Comparison of ENCODE assay signal across 23 cellular contexts in the genomic region with DNA sequence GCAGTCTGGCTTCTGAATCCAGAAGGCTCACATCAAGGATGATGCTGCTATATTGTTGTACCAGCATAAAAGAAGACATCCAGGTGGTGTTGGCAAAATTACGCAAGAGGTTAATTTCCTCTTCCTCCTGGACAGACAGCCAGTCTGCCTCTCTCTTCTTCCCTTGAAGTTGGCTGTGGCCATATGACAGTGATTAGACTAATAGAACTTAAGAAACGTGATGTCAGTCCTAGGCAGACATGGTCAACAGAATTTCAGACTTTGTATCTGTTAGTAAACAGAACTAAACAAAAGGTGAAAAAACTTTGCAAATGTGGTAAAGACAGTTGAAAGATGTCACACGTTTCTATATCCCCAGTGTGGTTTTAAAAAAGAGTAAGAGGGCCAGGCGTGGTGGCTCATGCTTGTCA.
"Had no signal": no experiment of that assay in that cellular context is flagged by ENCODE, and none has a peak within 500 bp of the region (broad histone marks: within the 10 kb centered on the region; RNA-seq: fewer than 3 reads in every experiment).

No MANE protein-coding gene starts in this region.

- H3K4me3 ChIP-seq: body of pancreas, cardiac muscle cell, lower lobe of right lung, mucosa of descending colon, sigmoid colon, smooth muscle cell, stomach, suprapubic skin, transverse colon, vagina had no signal

- H3K27me3 ChIP-seq: body of pancreas, cardiac muscle cell, foreskin keratinocyte, sigmoid colon, stomach, suprapubic skin, transverse colon, vagina had no signal

- H3K4me1 ChIP-seq: body of pancreas, foreskin keratinocyte, lower lobe of right lung, suprapubic skin, transverse colon, vagina had no signal

- H3K36me3 Mint-ChIP-seq: activated CD4-positive, alpha-beta memory T cell treated with anti-CD3 and anti-CD28 coated beads for 36 hours; stimulated activated memory B cell treated with anti-CD40 and anti-IgM and Interleukin-4, amounts not matched to agents 10 μg/mL and 1 μg/mL and 100 μg/mL, for 72 hours had no signal

- H3K4me1 Mint-ChIP-seq: activated B cell treated with CpG ODN at 0.5 μM for 24 hours; stimulated activated memory B cell treated with anti-CD40 and anti-IgM and Interleukin-4, amounts not matched to agents 10 μg/mL and 1 μg/mL and 100 μg/mL, for 72 hours had no signal

- H3K4me2 ChIP-seq: smooth muscle cell had no signal

- H3K36me3 ChIP-seq: cardiac muscle cell, lower lobe of right lung, sigmoid colon, stomach, suprapubic skin, transverse colon, vagina had no signal

- H3K27ac Mint-ChIP-seq: activated B cell treated with CpG ODN at 0.5 μM for 24 hours; activated CD4-positive, alpha-beta memory T cell treated with anti-CD3 and anti-CD28 coated beads for 36 hours; activated CD4-positive, alpha-beta T cell treated with anti-CD3 and anti-CD28 coated beads for 36 hours; activated naive CD4-positive, alpha-beta T cell treated with anti-CD3 and anti-CD28 coated beads for 36 hours; stimulated activated memory B cell treated with anti-CD40 and anti-IgM and Interleukin-4, amounts not matched to agents 10 μg/mL and 1 μg/mL and 100 μg/mL, for 72 hours had no signal

- H3K4me3 Mint-ChIP-seq: activated B cell treated with CpG ODN at 0.5 μM for 24 hours; activated CD4-positive, alpha-beta memory T cell treated with anti-CD3 and anti-CD28 coated beads for 36 hours; activated CD4-positive, alpha-beta T cell treated with anti-CD3 and anti-CD28 coated beads for 36 hours; activated naive CD4-positive, alpha-beta T cell treated with anti-CD3 and anti-CD28 coated beads for 36 hours; stimulated activated memory B cell treated with anti-CD40 and anti-IgM and Interleukin-4, amounts not matched to agents 10 μg/mL and 1 μg/mL and 100 μg/mL, for 72 hours had no signal

- DNase-seq: activated B cell treated with CpG ODN at 0.5 μM for 24 hours; activated CD4-positive, alpha-beta memory T cell treated with anti-CD3 and anti-CD28 coated beads for 36 hours; activated CD4-positive, alpha-beta T cell treated with anti-CD3 and anti-CD28 coated beads for 36 hours; activated effector memory CD4-positive, alpha-beta T cell treated with Interleukin-2 at 50 U/mL for 16 hours; activated naive CD4-positive, alpha-beta T cell treated with anti-CD3 and anti-CD28 coated beads for 36 hours; activated T-cell treated with anti-CD3 and anti-CD28 coated beads, Interleukin-2, amount 50 U/mL, for 48 hours; anterior cingulate cortex; body of pancreas; effector CD4-positive, alpha-beta T cell; foreskin keratinocyte; lower lobe of right lung; mesendoderm; mucosa of descending colon; sigmoid colon; stimulated activated CD4-positive, alpha-beta T cell treated with anti-CD3 and anti-CD28 coated beads, Interleukin-15, amount 100 ng/mL, for 24 hours; stomach; transverse colon had no signal

- ATAC-seq: activated CD4-positive, alpha-beta T cell treated with anti-CD3 and anti-CD28 coated beads for 36 hours; body of pancreas; foreskin keratinocyte; left lobe of liver; lower lobe of right lung; mucosa of descending colon; stimulated activated memory B cell treated with anti-CD40 and anti-IgM and Interleukin-4, amounts not matched to agents 10 μg/mL and 1 μg/mL and 100 μg/mL, for 72 hours had no signal

- H3K27ac ChIP-seq: body of pancreas, cardiac muscle cell, foreskin keratinocyte, lower lobe of right lung, sigmoid colon, stomach, suprapubic skin, transverse colon, vagina had no signal

- H3K27me3 Mint-ChIP-seq: activated B cell treated with CpG ODN at 0.5 μM for 24 hours; stimulated activated memory B cell treated with anti-CD40 and anti-IgM and Interleukin-4, amounts not matched to agents 10 μg/mL and 1 μg/mL and 100 μg/mL, for 72 hours had no signal

- H3K9me3 ChIP-seq: body of pancreas, lower lobe of right lung, mucosa of descending colon, sigmoid colon, stomach, suprapubic skin, transverse colon, vagina had no signal

- H3K9me3 Mint-ChIP-seq: activated B cell treated with CpG ODN at 0.5 μM for 24 hours; activated CD4-positive, alpha-beta memory T cell treated with anti-CD3 and anti-CD28 coated beads for 36 hours; activated naive CD4-positive, alpha-beta T cell treated with anti-CD3 and anti-CD28 coated beads for 36 hours; stimulated activated memory B cell treated with anti-CD40 and anti-IgM and Interleukin-4, amounts not matched to agents 10 μg/mL and 1 μg/mL and 100 μg/mL, for 72 hours had no signal
